In genomic region chr20:46801003-46801702, GRCh38 we compare ENCODE assay signal across 21 cellular contexts.
"Had no signal": no experiment of that assay in that cellular context is flagged by ENCODE, and none has a peak within 500 bp of the region (broad histone marks: within the 10 kb centered on the region; RNA-seq: fewer than 3 reads in every experiment).

No MANE protein-coding gene starts in this region.

- H3K27ac ChIP-seq: ascending aorta, cardiac muscle cell, left ventricle myocardium inferior, psoas muscle, sigmoid colon, VCaP had no signal

- H3K27me3 ChIP-seq: ascending aorta, cardiac muscle cell had no signal

- H3K9me3 ChIP-seq: ascending aorta, psoas muscle, sigmoid colon had no signal

- H3K4me1 ChIP-seq: ascending aorta, left ventricle myocardium inferior, psoas muscle, sigmoid colon had no signal

- H3K4me3 ChIP-seq: ascending aorta, cardiac muscle cell, left ventricle myocardium inferior, psoas muscle, sigmoid colon had no signal

- ATAC-seq: activated CD4-positive, alpha-beta T cell treated with anti-CD3 and anti-CD28 coated beads for 36 hours; activated CD8-positive, alpha-beta T cell treated with anti-CD3 and anti-CD28 coated beads for 36 hours; activated naive CD8-positive, alpha-beta T cell treated with anti-CD3 and anti-CD28 coated beads, Interleukin-2, amount 50 U/mL, for 24 hours; activated T-cell treated with anti-CD3 and anti-CD28 coated beads, Interleukin-2, amount 50 U/mL, for 72 hours; effector memory CD8-positive, alpha-beta T cell; psoas muscle; T-cell had no signal

- H3K36me3 ChIP-seq: ascending aorta, cardiac muscle cell, left ventricle myocardium inferior, sigmoid colon had no signal

- DNase-seq: activated CD4-positive, alpha-beta T cell treated with anti-CD3 and anti-CD28 coated beads for 36 hours; activated CD8-positive, alpha-beta memory T cell treated with anti-CD3 and anti-CD28 coated beads, Interleukin-2, amount 50 U/mL, for 4 hours; activated CD8-positive, alpha-beta T cell treated with anti-CD3 and anti-CD28 coated beads for 36 hours; activated naive CD4-positive, alpha-beta T cell; activated naive CD8-positive, alpha-beta T cell treated with anti-CD3 and anti-CD28 coated beads, Interleukin-2, amount 50 U/mL, for 24 hours; activated T-cell treated with anti-CD3 and anti-CD28 coated beads, Interleukin-2, amount 50 U/mL, for 72 hours; cortex of kidney; effector memory CD8-positive, alpha-beta T cell; left ventricle myocardium inferior; mesenchymal stem cell; nephron progenitor cell; psoas muscle; sigmoid colon; stimulated activated CD4-positive, alpha-beta T cell treated with anti-CD3 and anti-CD28 coated beads, Interleukin-2, amount 100 ng/mL, for 24 hours; stimulated activated naive CD4-positive, alpha-beta T cell; substantia nigra; T-cell; T1000 had no signal
